9 cellular contexts compared by ENCODE assay signal in the genomic region with DNA sequence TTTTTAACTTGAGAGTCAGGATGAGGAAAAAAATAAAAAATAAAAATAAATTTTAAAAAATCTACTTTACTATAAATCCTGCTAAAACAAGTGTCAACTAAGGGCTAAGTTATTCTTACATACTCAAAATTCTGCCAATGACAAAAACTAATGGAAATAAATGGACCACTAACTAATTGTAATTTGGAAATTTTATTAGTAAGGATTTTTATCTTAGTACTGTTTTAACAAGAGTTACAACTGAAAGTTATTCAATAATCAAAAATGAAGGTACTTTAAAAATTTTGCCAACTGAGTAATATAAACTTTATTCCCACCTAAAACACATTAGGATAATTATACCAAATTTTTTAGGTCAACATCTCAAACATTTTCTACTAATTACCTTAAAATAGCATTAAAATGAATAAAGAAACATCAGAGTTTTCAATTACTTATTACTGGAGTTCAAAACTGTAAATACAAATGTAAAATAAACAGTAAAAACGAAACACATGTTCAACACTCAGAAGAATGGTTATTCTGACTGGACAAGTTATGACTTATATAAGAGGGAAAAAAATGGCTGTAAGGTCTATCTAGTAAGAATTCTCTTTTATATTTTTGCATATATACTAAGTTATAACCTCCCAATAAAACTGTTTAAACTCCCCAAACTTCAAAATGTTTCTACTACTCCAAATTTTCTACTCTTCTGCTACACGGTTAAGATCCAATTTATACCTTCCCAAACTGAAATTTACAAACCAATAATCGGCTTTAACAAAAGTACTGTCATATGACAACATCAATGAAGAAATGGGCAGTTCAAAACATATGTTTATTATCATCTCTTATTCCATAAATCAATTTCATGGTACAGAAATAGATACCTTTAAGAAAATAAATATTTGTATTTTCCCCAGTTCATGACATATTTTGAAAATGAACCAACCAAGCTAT. TPM values are rescaled to one million over a fixed set of nuclear protein-coding genes. Genes with fewer than 3 reads are reported as not detected.
DNase-seq lines count a peak whose midpoint lies in the region; ATAC-seq lines count a peak whose summit lies in the region.
"Had no signal": no experiment of that assay in that cellular context is flagged by ENCODE, and none has a peak within 500 bp of the region (broad histone marks: within the 10 kb centered on the region; RNA-seq: fewer than 3 reads in every experiment).

No MANE protein-coding gene starts in this region.

- peaks cover 18% of the 10 kb centered on the region for H3K36me3 ChIP-seq in iPS-18a (ENCODE audit: control insufficient read depth, low read depth, low read length)

- POLR2A ChIA-PET in activated CD4-positive, alpha-beta T cell treated with anti-CD3 and anti-CD28 coated beads for 36 hours (lab: Charles Lee): no interaction called here

- no peaks in the 10 kb centered on the region for H3K9me3 Mint-ChIP-seq in activated CD4-positive, alpha-beta T cell treated with anti-CD3 and anti-CD28 coated beads for 36 hours (ENCODE audit: low read depth)
- no peaks in the 10 kb centered on the region for H3K9me3 Mint-ChIP-seq in activated T-helper 1 cell treated with anti-CD3 and anti-CD28 coated beads, Interleukin-12 subunit alpha, Interleukin-12 subunit beta, Interleukin-2, Interleukin-4 antibody, amounts not matched to agents 30 ng/mL and 10 ng/mL and 1 ng/mL, durations not matched to agents 14 hours and 24 hours and 36 hours
- no peaks in the 10 kb centered on the region for H3K9me3 Mint-ChIP-seq in stimulated activated naive CD8-positive, alpha-beta T cell treated with anti-CD3 and anti-CD28 coated beads, Interleukin-15, amount 100 ng/mL, for 72 hours

- peaks cover 22% of the 10 kb centered on the region for H3K4me1 ChIP-seq in iPS-18a (ENCODE audit: control insufficient read depth, low read depth, low read length)

- no peak overlapping the region for H3K9ac ChIP-seq in iPS-18a (ENCODE audit: low read length)

- H3K36me3 Mint-ChIP-seq in activated CD4-positive, alpha-beta T cell treated with anti-CD3 and anti-CD28 coated beads for 36 hours (ENCODE audit: low read depth): peaks cover 40% of the 10 kb centered on the region
- peaks cover 33% of the 10 kb centered on the region for H3K36me3 Mint-ChIP-seq in activated T-helper 1 cell treated with anti-CD3 and anti-CD28 coated beads, Interleukin-12 subunit alpha, Interleukin-12 subunit beta, Interleukin-2, Interleukin-4 antibody, amounts not matched to agents 30 ng/mL and 10 ng/mL and 1 ng/mL, durations not matched to agents 14 hours and 24 hours and 36 hours (ENCODE audit: low read depth)

- no peak overlapping the region for H3K27ac ChIP-seq in iPS-18a (ENCODE audit: low read length)

- CTCF ChIA-PET in activated CD4-positive, alpha-beta T cell treated with anti-CD3 and anti-CD28 coated beads for 36 hours (lab: Charles Lee): interaction anchor here (1.2 kb wide), 1 partner anchor 15 kb away, joined by 3 read pairs; no protein-coding TSS in a partner anchor

- H3K9me3 ChIP-seq in iPS-18a (ENCODE audit: control insufficient read depth, low read depth, low read length): no peaks in the 10 kb centered on the region

- no peak overlapping the region for H3K27ac Mint-ChIP-seq in activated CD4-positive, alpha-beta T cell treated with anti-CD3 and anti-CD28 coated beads for 36 hours
- H3K27ac Mint-ChIP-seq in activated T-helper 1 cell treated with anti-CD3 and anti-CD28 coated beads, Interleukin-12 subunit alpha, Interleukin-12 subunit beta, Interleukin-2, Interleukin-4 antibody, amounts not matched to agents 30 ng/mL and 10 ng/mL and 1 ng/mL, durations not matched to agents 14 hours and 24 hours and 36 hours: peak overlapping the region; percentile 47
- H3K27ac Mint-ChIP-seq in stimulated activated naive CD8-positive, alpha-beta T cell treated with anti-CD3 and anti-CD28 coated beads, Interleukin-15, amount 100 ng/mL, for 72 hours: no peak overlapping the region

- intact Hi-C loops in activated CD4-positive, alpha-beta T cell treated with anti-CD3 and anti-CD28 coated beads for 36 hours (cut with DNase I, micrococcal nuclease): loop anchor here (5.0 to 10.0 kb wide), 4 partner anchors 152 to 872 kb away; partner anchors contain the start of genes ARHGAP5 (in 1 of the 2) and HEATR5A (in 1 of the 2)
- intact Hi-C loops in activated T-helper 1 cell treated with anti-CD3 and anti-CD28 coated beads, Interleukin-12 subunit alpha, Interleukin-12 subunit beta, Interleukin-2, Interleukin-4 antibody, amounts not matched to agents 30 ng/mL and 10 ng/mL and 1 ng/mL, durations not matched to agents 14 hours and 24 hours and 36 hours (cut with micrococcal nuclease): loop anchor here (5.0 kb wide), 5 partner anchors 67 to 732 kb away; partner anchors contain the start of gene SCFD1

- no peak for DNase-seq in activated CD4-positive, alpha-beta T cell treated with anti-CD3 and anti-CD28 coated beads for 36 hours
- DNase-seq in activated CD4-positive, alpha-beta T cell treated with anti-CD3 and anti-CD28 coated beads for 48 hours: no peak
- no peak for DNase-seq in activated T-helper 1 cell treated with anti-CD3 and anti-CD28 coated beads, Interleukin-12 subunit alpha, Interleukin-12 subunit beta, Interleukin-2, Interleukin-4 antibody, amounts not matched to agents 30 ng/mL and 10 ng/mL and 1 ng/mL, durations not matched to agents 14 hours and 24 hours and 36 hours (ENCODE audit: low spot score)
- no peak for DNase-seq in stimulated activated naive CD8-positive, alpha-beta T cell treated with anti-CD3 and anti-CD28 coated beads, Interleukin-15, amount 100 ng/mL, for 72 hours
- DNase-seq in NCI-H2171 treated with DMSO at 0.1 percent for 48 hours (lab: John Stamatoyannopoulos, UW) (no peak), NCI-H1694 treated with DMSO at 0.1 percent for 48 hours (lab: John Stamatoyannopoulos, UW) (no peak)
- DNase-seq: stimulated activated CD4-positive, alpha-beta T cell treated with anti-CD3 and anti-CD28 coated beads, Interleukin-4, amount 100 ng/mL, for 1 hour had no signal

- peak overlapping the region; percentile 81 for H3K4me3 ChIP-seq in iPS-18a (ENCODE audit: low read length)

- peaks cover 4% of the 10 kb centered on the region for H3K27me3 ChIP-seq in iPS-18a (ENCODE audit: control insufficient read depth, insufficient read depth, low read length)

- H3K27me3 Mint-ChIP-seq in activated CD4-positive, alpha-beta T cell treated with anti-CD3 and anti-CD28 coated beads for 36 hours: no peaks in the 10 kb centered on the region
- no peaks in the 10 kb centered on the region for H3K27me3 Mint-ChIP-seq in activated T-helper 1 cell treated with anti-CD3 and anti-CD28 coated beads, Interleukin-12 subunit alpha, Interleukin-12 subunit beta, Interleukin-2, Interleukin-4 antibody, amounts not matched to agents 30 ng/mL and 10 ng/mL and 1 ng/mL, durations not matched to agents 14 hours and 24 hours and 36 hours (ENCODE audit: insufficient read depth)
- no peaks in the 10 kb centered on the region for H3K27me3 Mint-ChIP-seq in stimulated activated naive CD8-positive, alpha-beta T cell treated with anti-CD3 and anti-CD28 coated beads, Interleukin-15, amount 100 ng/mL, for 72 hours

- peak overlapping the region; percentile 85 for H3K4me3 Mint-ChIP-seq in activated CD4-positive, alpha-beta T cell treated with anti-CD3 and anti-CD28 coated beads for 36 hours
- peak overlapping the region; percentile 86 for H3K4me3 Mint-ChIP-seq in activated T-helper 1 cell treated with anti-CD3 and anti-CD28 coated beads, Interleukin-12 subunit alpha, Interleukin-12 subunit beta, Interleukin-2, Interleukin-4 antibody, amounts not matched to agents 30 ng/mL and 10 ng/mL and 1 ng/mL, durations not matched to agents 14 hours and 24 hours and 36 hours
- H3K4me3 Mint-ChIP-seq in stimulated activated naive CD8-positive, alpha-beta T cell treated with anti-CD3 and anti-CD28 coated beads, Interleukin-15, amount 100 ng/mL, for 72 hours: peak overlapping the region; percentile 88 to 96

- H3K4me1 Mint-ChIP-seq in activated CD4-positive, alpha-beta T cell treated with anti-CD3 and anti-CD28 coated beads for 36 hours: peaks cover 44% of the 10 kb centered on the region
- peaks cover 48% of the 10 kb centered on the region for H3K4me1 Mint-ChIP-seq in activated T-helper 1 cell treated with anti-CD3 and anti-CD28 coated beads, Interleukin-12 subunit alpha, Interleukin-12 subunit beta, Interleukin-2, Interleukin-4 antibody, amounts not matched to agents 30 ng/mL and 10 ng/mL and 1 ng/mL, durations not matched to agents 14 hours and 24 hours and 36 hours (ENCODE audit: low read depth)
- H3K4me1 Mint-ChIP-seq in stimulated activated naive CD8-positive, alpha-beta T cell treated with anti-CD3 and anti-CD28 coated beads, Interleukin-15, amount 100 ng/mL, for 72 hours: peaks cover 42% of the 10 kb centered on the region

- ATAC-seq in activated CD4-positive, alpha-beta T cell treated with anti-CD3 and anti-CD28 coated beads for 36 hours: no peak
- ATAC-seq in stimulated activated naive CD8-positive, alpha-beta T cell treated with anti-CD3 and anti-CD28 coated beads, Interleukin-15, amount 100 ng/mL, for 72 hours: no peak
- ATAC-seq in GM21576 (IDR thresholded peaks at IDR 0.05; ENCODE audit: unreplicated experiment): no peak

RNA-seq across cellular contexts. Expression of gene HECTD1, which starts 2.7 kb away (rescaled TPM):
- 10 to 100 TPM; 87.1 to 89.5 TPM for total RNA-seq in activated CD4-positive, alpha-beta T cell treated with anti-CD3 and anti-CD28 coated beads for 36 hours
- total RNA-seq in activated T-helper 1 cell treated with anti-CD3 and anti-CD28 coated beads, Interleukin-12 subunit alpha, Interleukin-12 subunit beta, Interleukin-2, Interleukin-4 antibody, amounts not matched to agents 30 ng/mL and 10 ng/mL and 1 ng/mL, durations not matched to agents 14 hours and 24 hours and 36 hours: 118 and 127 TPM in 2 replicates
